1 cellular context compared by ENCODE assay signal in the genomic region with DNA sequence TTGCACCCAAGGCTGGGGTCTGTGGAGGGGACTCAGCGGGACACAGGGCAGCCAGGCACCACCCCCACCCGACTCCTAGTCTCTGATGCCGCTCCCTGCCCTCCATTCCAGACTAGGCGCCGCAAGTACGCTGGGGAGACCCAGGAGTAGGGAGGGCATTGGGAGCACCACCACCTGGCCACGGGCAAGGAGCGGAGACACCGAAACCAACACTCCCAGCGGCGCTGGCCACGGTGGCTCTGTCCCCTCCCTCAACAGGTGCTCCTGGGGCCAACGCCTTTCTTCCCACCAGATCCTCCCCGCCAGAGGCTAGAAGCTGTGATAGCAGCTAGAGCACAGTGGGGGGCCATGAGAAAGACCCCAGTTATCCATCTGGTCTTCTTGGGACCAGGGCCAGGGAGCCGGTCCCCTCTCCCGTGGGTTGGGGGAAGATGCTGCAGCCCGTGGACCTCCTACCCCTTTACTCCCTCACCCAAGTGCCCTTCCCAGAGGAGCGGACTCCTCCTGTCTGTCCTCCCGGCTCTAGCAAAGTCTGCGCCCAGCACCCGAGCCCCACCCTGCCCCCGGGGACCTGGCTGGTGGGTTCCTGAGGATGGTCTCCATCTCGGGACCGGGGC.
TF ChIP-seq lines count a peak whose summit lies in the region.

No MANE protein-coding gene starts in this region.

TF ChIP-seq in HCT116, 20 proteins besides CTCF, POLR2A, EP300 and RAD21 (continued from another document):
- TF ChIP-seq, protein P1, sequence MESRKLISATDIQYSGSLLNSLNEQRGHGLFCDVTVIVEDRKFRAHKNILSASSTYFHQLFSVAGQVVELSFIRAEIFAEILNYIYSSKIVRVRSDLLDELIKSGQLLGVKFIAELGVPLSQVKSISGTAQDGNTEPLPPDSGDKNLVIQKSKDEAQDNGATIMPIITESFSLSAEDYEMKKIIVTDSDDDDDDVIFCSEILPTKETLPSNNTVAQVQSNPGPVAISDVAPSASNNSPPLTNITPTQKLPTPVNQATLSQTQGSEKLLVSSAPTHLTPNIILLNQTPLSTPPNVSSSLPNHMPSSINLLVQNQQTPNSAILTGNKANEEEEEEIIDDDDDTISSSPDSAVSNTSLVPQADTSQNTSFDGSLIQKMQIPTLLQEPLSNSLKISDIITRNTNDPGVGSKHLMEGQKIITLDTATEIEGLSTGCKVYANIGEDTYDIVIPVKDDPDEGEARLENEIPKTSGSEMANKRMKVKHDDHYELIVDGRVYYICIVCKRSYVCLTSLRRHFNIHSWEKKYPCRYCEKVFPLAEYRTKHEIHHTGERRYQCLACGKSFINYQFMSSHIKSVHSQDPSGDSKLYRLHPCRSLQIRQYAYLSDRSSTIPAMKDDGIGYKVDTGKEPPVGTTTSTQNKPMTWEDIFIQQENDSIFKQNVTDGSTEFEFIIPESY (IDR thresholded peaks at IDR 0.05; ENCODE audit: extremely low read depth, insufficient replicate concordance, low read length), result no peak
- TF ChIP-seq ZFX (IDR thresholded peaks at IDR 0.05), result no peak
- TF ChIP-seq SP1 (IDR thresholded peaks at IDR 0.05; ENCODE audit: low read depth), result no peak
- TF ChIP-seq ELF1 (IDR thresholded peaks at IDR 0.05; ENCODE audit: borderline replicate concordance, low read depth), result no peak
- TF ChIP-seq JUND (IDR thresholded peaks at IDR 0.05), result no peak
- TF ChIP-seq ZNF274 (IDR thresholded peaks at IDR 0.05; ENCODE audit: low read depth, low read length), result no peak
- TF ChIP-seq, protein P2, sequence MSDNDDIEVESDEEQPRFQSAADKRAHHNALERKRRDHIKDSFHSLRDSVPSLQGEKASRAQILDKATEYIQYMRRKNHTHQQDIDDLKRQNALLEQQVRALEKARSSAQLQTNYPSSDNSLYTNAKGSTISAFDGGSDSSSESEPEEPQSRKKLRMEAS (IDR thresholded peaks at IDR 0.05), result no peak
- TF ChIP-seq SRF (IDR thresholded peaks at IDR 0.05; ENCODE audit: low read depth), result no peak
- TF ChIP-seq POLR2AphosphoS5 (IDR thresholded peaks at IDR 0.05; ENCODE audit: low read depth, low read length), result no peak
